ENCODE assay signal across 20 cellular contexts in genomic region chr3:108327168-108327567, GRCh38. TPM values are rescaled to one million over a fixed set of nuclear protein-coding genes. Genes with fewer than 3 reads are reported as not detected.
DNase-seq lines count a peak whose midpoint lies in the region; ATAC-seq and TF ChIP-seq lines count a peak whose summit lies in the region.
"Had no signal": no experiment of that assay in that cellular context is flagged by ENCODE, and none has a peak within 500 bp of the region (broad histone marks: within the 10 kb centered on the region; RNA-seq: fewer than 3 reads in every experiment).

No MANE protein-coding gene starts in this region.

- intact Hi-C loops in PC-9 (cut with micrococcal nuclease; ENCODE audit: unreplicated experiment), result no loop called here

- peak overlapping the region; percentile 2 for H3K27ac Mint-ChIP-seq in T-helper 2 cell treated with Interferon-gamma antibody and Interleukin-4, amounts not matched to agents 5 μg/mL and 100 μg/mL, for 36 hours
- H3K27ac Mint-ChIP-seq in activated CD8-positive, alpha-beta memory T cell treated with anti-CD3 and anti-CD28 coated beads, Interleukin-2, amount 10 ng/mL, durations not matched to agents 7 days and 5 days, result peak overlapping the region; percentile 1
- H3K27ac Mint-ChIP-seq in stimulated activated naive CD8-positive, alpha-beta T cell treated with anti-CD3 and anti-CD28 coated beads, Interleukin-15, amount 100 ng/mL, for 72 hours, result no peak overlapping the region
- H3K27ac Mint-ChIP-seq: B cell; CD8-positive, alpha-beta T cell; GM23338; HFFc6 had no signal

- no peaks in the 10 kb centered on the region for H3K79me2 ChIP-seq in PC-9 (ENCODE audit: low read depth)

- no peaks in the 10 kb centered on the region for H3F3A ChIP-seq in PC-9 (ENCODE audit: insufficient read depth, low read depth)

- no peak for ATAC-seq in activated CD8-positive, alpha-beta memory T cell treated with anti-CD3 and anti-CD28 coated beads, Interleukin-2, amount 10 ng/mL, durations not matched to agents 7 days and 5 days
- no peak for ATAC-seq in stimulated activated naive CD8-positive, alpha-beta T cell treated with anti-CD3 and anti-CD28 coated beads, Interleukin-15, amount 100 ng/mL, for 72 hours
- ATAC-seq: CD8-positive, alpha-beta T cell; GM23338 had no signal

- peaks cover 40% of the 10 kb centered on the region for H3K4me1 Mint-ChIP-seq in T-helper 2 cell treated with Interferon-gamma antibody and Interleukin-4, amounts not matched to agents 5 μg/mL and 100 μg/mL, for 36 hours (ENCODE audit: low read depth)
- peaks cover 53% of the 10 kb centered on the region for H3K4me1 Mint-ChIP-seq in activated CD8-positive, alpha-beta memory T cell treated with anti-CD3 and anti-CD28 coated beads, Interleukin-2, amount 10 ng/mL, durations not matched to agents 7 days and 5 days
- H3K4me1 Mint-ChIP-seq in stimulated activated naive CD8-positive, alpha-beta T cell treated with anti-CD3 and anti-CD28 coated beads, Interleukin-15, amount 100 ng/mL, for 72 hours, result peaks cover 54% of the 10 kb centered on the region
- H3K4me1 Mint-ChIP-seq: GM23338 had no signal

- POLR2A ChIA-PET in PC-9 (lab: Charles Lee; ENCODE audit: unreplicated experiment), result no interaction called here

- no peak for TF ChIP-seq CTCF in PC-9 (conservative IDR thresholded peaks at IDR 0.05)

- H3K27ac ChIP-seq in PC-9, result no peak overlapping the region
- H3K27ac ChIP-seq: BLaER1 treated with 17β-estradiol and CSF1 and Interleukin-3, amounts not matched to agents 10 nM and 100 nM; HL-60 had no signal

- H3K9me3 Mint-ChIP-seq in T-helper 2 cell treated with Interferon-gamma antibody and Interleukin-4, amounts not matched to agents 5 μg/mL and 100 μg/mL, for 36 hours, result peaks cover 20% of the 10 kb centered on the region
- H3K9me3 Mint-ChIP-seq in activated CD8-positive, alpha-beta memory T cell treated with anti-CD3 and anti-CD28 coated beads, Interleukin-2, amount 10 ng/mL, durations not matched to agents 7 days and 5 days (ENCODE audit: low read depth), result peaks cover 7% of the 10 kb centered on the region
- peaks cover 11 to 22% of the 10 kb centered on the region in 2 donors for H3K9me3 Mint-ChIP-seq in stimulated activated naive CD8-positive, alpha-beta T cell treated with anti-CD3 and anti-CD28 coated beads, Interleukin-15, amount 100 ng/mL, for 72 hours
- H3K9me3 Mint-ChIP-seq: GM23338, HFFc6 had no signal

- no peak overlapping the region for H3K4me2 ChIP-seq in PC-9
- H3K4me2 ChIP-seq: BLaER1 treated with 17β-estradiol and CSF1 and Interleukin-3, amounts not matched to agents 10 nM and 100 nM; GM23338 had no signal

- H3K27me3 Mint-ChIP-seq in T-helper 2 cell treated with Interferon-gamma antibody and Interleukin-4, amounts not matched to agents 5 μg/mL and 100 μg/mL, for 36 hours (ENCODE audit: low read depth), result no peaks in the 10 kb centered on the region
- peaks cover 2% of the 10 kb centered on the region for H3K27me3 Mint-ChIP-seq in activated CD8-positive, alpha-beta memory T cell treated with anti-CD3 and anti-CD28 coated beads, Interleukin-2, amount 10 ng/mL, durations not matched to agents 7 days and 5 days
- no peaks in the 10 kb centered on the region for H3K27me3 Mint-ChIP-seq in stimulated activated naive CD8-positive, alpha-beta T cell treated with anti-CD3 and anti-CD28 coated beads, Interleukin-15, amount 100 ng/mL, for 72 hours
- H3K27me3 Mint-ChIP-seq: B cell had no signal

- H3K36me3 ChIP-seq in PC-9 (ENCODE audit: low read depth), result no peaks in the 10 kb centered on the region
- H3K36me3 ChIP-seq: BLaER1 treated with 17β-estradiol and CSF1 and Interleukin-3, amounts not matched to agents 10 nM and 100 nM had no signal

- H3K27me3 ChIP-seq in PC-9 (ENCODE audit: insufficient read depth, low read depth), result no peaks in the 10 kb centered on the region
- H3K27me3 ChIP-seq: BLaER1 treated with 17β-estradiol and CSF1 and Interleukin-3, amounts not matched to agents 10 nM and 100 nM had no signal

- CTCF ChIA-PET in activated CD8-positive, alpha-beta memory T cell treated with anti-CD3 and anti-CD28 coated beads, Interleukin-2, amount 10 ng/mL, durations not matched to agents 7 days and 5 days (lab: Charles Lee), result interaction anchor here (1.0 kb wide), 1 partner anchor 11 kb away, joined by 3 read pairs; no protein-coding TSS in a partner anchor
- CTCF ChIA-PET in PC-9 (lab: Charles Lee), result no interaction called here

- no peak for DNase-seq in T-helper 2 cell treated with Interferon-gamma antibody and Interleukin-4, amounts not matched to agents 5 μg/mL and 100 μg/mL, for 36 hours (ENCODE audit: low spot score)
- DNase-seq in T-helper 2 cell, result no peak
- no peak for DNase-seq in activated CD8-positive, alpha-beta memory T cell treated with anti-CD3 and anti-CD28 coated beads, Interleukin-2, amount 10 ng/mL, durations not matched to agents 7 days and 5 days
- no peak for DNase-seq in activated CD8-positive, alpha-beta memory T cell treated with anti-CD3 and anti-CD28 coated beads, Interleukin-2, amount 50 U/mL, for 4 hours
- no peak for DNase-seq in PC-9
- DNase-seq in activated T-cell treated with anti-CD3 and anti-CD28 coated beads for 4 hours, result no peak
- DNase-seq in stimulated activated naive CD8-positive, alpha-beta T cell treated with anti-CD3 and anti-CD28 coated beads, Interleukin-15, amount 100 ng/mL, for 72 hours, result no peak
- DNase-seq: 8988T; Calu3; CD8-positive, alpha-beta T cell; DMS79 treated with DMSO at 0.1 percent for 48 hours; GF-D8; HCEC 1CT; HFFc6 had no signal

- peaks cover 6% of the 10 kb centered on the region; the same call in 1 of the 2 replicates for H3K9me3 ChIP-seq in PC-9 (ENCODE audit: insufficient read depth, low read depth)

- peak overlapping the region; percentile 7 for H3K4me3 Mint-ChIP-seq in T-helper 2 cell treated with Interferon-gamma antibody and Interleukin-4, amounts not matched to agents 5 μg/mL and 100 μg/mL, for 36 hours
- no peak overlapping the region for H3K4me3 Mint-ChIP-seq in activated CD8-positive, alpha-beta memory T cell treated with anti-CD3 and anti-CD28 coated beads, Interleukin-2, amount 10 ng/mL, durations not matched to agents 7 days and 5 days
- peak overlapping the region in 1 of 2 donors; percentile 0 for H3K4me3 Mint-ChIP-seq in stimulated activated naive CD8-positive, alpha-beta T cell treated with anti-CD3 and anti-CD28 coated beads, Interleukin-15, amount 100 ng/mL, for 72 hours
- H3K4me3 Mint-ChIP-seq: B cell; CD8-positive, alpha-beta T cell; GM23338; HFFc6 had no signal

- H3K9me2 ChIP-seq in PC-9 (ENCODE audit: insufficient read depth), result no peaks in the 10 kb centered on the region

- H2AFZ ChIP-seq in PC-9, result peak overlapping the region; percentile 13; the same call in 1 of the 2 replicates
- H2AFZ ChIP-seq: GM23338 had no signal

- H4K20me1 ChIP-seq in PC-9 (ENCODE audit: insufficient read depth), result no peaks in the 10 kb centered on the region
- H4K20me1 ChIP-seq: BLaER1 treated with 17β-estradiol and CSF1 and Interleukin-3, amounts not matched to agents 10 nM and 100 nM had no signal

- BruUV-seq in PC-9 (replicated peaks; lab: Mats Ljungman, UMichigan), result no TSS peak

- no peaks in the 10 kb centered on the region for H3K4me1 ChIP-seq in PC-9 (replicated peaks; ENCODE audit: insufficient read depth)

- H3K4me3 ChIP-seq in PC-9, result no peak overlapping the region
- H3K4me3 ChIP-seq: BLaER1 treated with 17β-estradiol and CSF1 and Interleukin-3, amounts not matched to agents 10 nM and 100 nM; GM23338 had no signal

- peaks cover 19% of the 10 kb centered on the region for H3K36me3 Mint-ChIP-seq in T-helper 2 cell treated with Interferon-gamma antibody and Interleukin-4, amounts not matched to agents 5 μg/mL and 100 μg/mL, for 36 hours (ENCODE audit: low read depth)
- H3K36me3 Mint-ChIP-seq in activated CD8-positive, alpha-beta memory T cell treated with anti-CD3 and anti-CD28 coated beads, Interleukin-2, amount 10 ng/mL, durations not matched to agents 7 days and 5 days, result peaks cover 56% of the 10 kb centered on the region
- H3K36me3 Mint-ChIP-seq: CD8-positive, alpha-beta T cell had no signal

RNA-seq across cellular contexts. Expression of gene HHLA2, which starts 30.8 kb away (rescaled TPM):
- 1 to 10 TPM; 5.2 to 9.4 TPM for total RNA-seq in activated CD8-positive, alpha-beta memory T cell treated with anti-CD3 and anti-CD28 coated beads, Interleukin-2, amount 10 ng/mL, durations not matched to agents 7 days and 5 days
- not detected in 2 replicates for total RNA-seq in PC-9 (2021)
- total RNA-seq: A673, GM23338, HFFc6, HT1080 had no signal

Comparison
In these comparisons a context has a peak if more than half of its experiments do, and no peak if none do; other contexts are left out.
1. H3K27ac Mint-ChIP-seq: peak in T-helper 2 cell treated with Interferon-gamma antibody and Interleukin-4, amounts not matched to agents 5 μg/mL and 100 μg/mL, for 36 hours (single experiment) and activated CD8-positive, alpha-beta memory T cell treated with anti-CD3 and anti-CD28 coated beads, Interleukin-2, amount 10 ng/mL, durations not matched to agents 7 days and 5 days (single experiment); none in stimulated activated naive CD8-positive, alpha-beta T cell treated with anti-CD3 and anti-CD28 coated beads, Interleukin-15, amount 100 ng/mL, for 72 hours (0 of 2).